In the genomic region with DNA sequence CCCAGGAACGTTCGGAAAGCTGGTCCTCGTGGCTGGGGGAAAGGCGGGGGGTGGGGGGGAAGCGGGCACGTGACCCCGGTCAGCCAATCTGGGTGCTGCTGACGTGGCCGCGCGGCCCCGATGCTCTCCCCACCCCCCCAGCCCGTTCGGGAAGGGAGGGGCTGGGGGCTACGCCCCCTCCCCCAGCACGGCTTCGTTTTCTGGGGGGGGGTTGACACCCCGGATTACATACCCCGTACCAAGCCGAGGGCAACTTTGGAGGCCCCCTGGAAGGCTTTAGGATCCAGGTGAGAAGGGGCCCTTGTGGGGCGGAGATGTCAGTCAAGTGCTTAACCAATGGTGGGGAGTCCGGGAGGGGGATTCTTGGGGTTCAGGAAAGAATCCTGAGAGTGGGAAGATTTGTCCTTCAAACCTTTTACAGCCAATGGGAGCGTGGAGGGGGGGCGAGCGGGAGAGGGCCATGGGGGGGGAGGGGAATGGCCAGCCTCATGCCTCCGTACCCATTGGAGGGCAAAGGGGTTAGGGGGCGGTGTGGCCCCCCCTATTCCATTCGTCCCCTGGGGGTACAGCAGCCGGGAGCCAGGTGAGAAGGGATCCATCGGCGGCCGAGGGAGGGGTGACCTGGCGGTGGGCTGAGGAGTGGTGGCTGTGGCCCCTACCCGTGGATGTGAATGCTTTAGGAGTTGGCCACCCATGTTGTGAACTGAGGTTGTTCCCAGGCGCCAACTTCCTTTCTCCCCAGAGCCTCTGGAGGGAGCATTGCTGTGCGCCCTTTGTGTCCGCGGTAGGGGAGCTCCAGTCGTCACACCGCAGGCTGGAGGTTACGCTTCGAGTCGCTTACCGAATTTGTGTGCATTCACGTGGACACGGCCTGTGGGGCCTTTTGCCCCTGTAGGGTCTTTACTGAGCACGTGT, we compare ENCODE assay signal across 1 cellular context.
A peak's percentile ranks its signal among the peaks of the same experiment; 100 is the strongest.
TF ChIP-seq lines count a peak whose summit lies in the region.

No MANE protein-coding gene starts in this region.

TF ChIP-seq in HepG2, 621 proteins besides CTCF, POLR2A, EP300 and RAD21 (continued from another document and continues in another):
- TF ChIP-seq ZFAT (CRISPR knock-in tag; conservative IDR thresholded peaks at IDR 0.05) (no peak), ZNF274 (CRISPR knock-in tag; IDR thresholded peaks at IDR 0.05) (peak; percentile 21; the same call in 1 of the 2 replicates), WIZ (CRISPR knock-in tag; IDR thresholded peaks at IDR 0.05) (0 out of 2 replicates have a peak, but pooled peaks have one; percentile 13), SMARCE1 (IDR thresholded peaks at IDR 0.05; ENCODE audit: borderline replicate concordance) (no peak), NCOA1 (CRISPR knock-in tag; IDR thresholded peaks at IDR 0.05) (no peak), ERF (CRISPR knock-in tag; IDR thresholded peaks at IDR 0.05) (peak; percentile 14), EZH2 (conservative IDR thresholded peaks at IDR 0.05; ENCODE audit: low read depth, low read length) (no peak), SMYD3 (CRISPR knock-in tag; IDR thresholded peaks at IDR 0.05) (0 out of 2 replicates have a peak, but pooled peaks have one; percentile 24), TGIF2 (CRISPR knock-in tag; IDR thresholded peaks at IDR 0.05) (no peak; the same call in 1 of the 2 replicates), PAWR (CRISPR knock-in tag; IDR thresholded peaks at IDR 0.05; ENCODE audit: borderline replicate concordance) (peak; percentile 67), KDM2A (CRISPR knock-in tag; IDR thresholded peaks at IDR 0.05; ENCODE audit: borderline replicate concordance, low read depth) (no peak; the same call in 1 of the 2 replicates), ZNF83 (CRISPR knock-in tag; IDR thresholded peaks at IDR 0.05; ENCODE audit: borderline replicate concordance) (0 out of 2 replicates have a peak, but pooled peaks have one; percentile 36), ZNF775 (CRISPR knock-in tag; IDR thresholded peaks at IDR 0.05; ENCODE audit: borderline replicate concordance) (no peak), SATB2 (CRISPR knock-in tag; IDR thresholded peaks at IDR 0.05) (0 out of 2 replicates have a peak, but pooled peaks have one; percentile 64), KLF16 (CRISPR knock-in tag; IDR thresholded peaks at IDR 0.05) (peak in 1 of 2 experiments; percentile 15; a peak in 1 of 4 replicates), BRCA1 (CRISPR knock-in tag; IDR thresholded peaks at IDR 0.05) (peak; percentile 73; the same call in 1 of the 2 replicates), ZNF652 (CRISPR knock-in tag; IDR thresholded peaks at IDR 0.05; ENCODE audit: borderline replicate concordance, low read depth) (no peak), HNRNPUL1 (IDR thresholded peaks at IDR 0.05; ENCODE audit: low read depth, low read length) (no peak), PRMT3 (CRISPR knock-in tag; IDR thresholded peaks at IDR 0.05; ENCODE audit: borderline replicate concordance, low read depth) (no peak), ZNF558 (CRISPR knock-in tag; IDR thresholded peaks at IDR 0.05; ENCODE audit: borderline replicate concordance) (no peak; the same call in none of the 2 replicates), KAT8 (CRISPR knock-in tag; IDR thresholded peaks at IDR 0.05) (no peak), PCBP2 (optimal IDR thresholded peaks at IDR 0.05; ENCODE audit: low read depth, low read length, poor library complexity, severe bottlenecking) (no peak), ZNF567 (CRISPR knock-in tag; IDR thresholded peaks at IDR 0.05; ENCODE audit: borderline replicate concordance) (peak; percentile 80; the same call in 1 of the 2 replicates), SIX4 (CRISPR knock-in tag; IDR thresholded peaks at IDR 0.05) (no peak; the same call in 1 of the 2 replicates), RXRB (CRISPR knock-in tag; IDR thresholded peaks at IDR 0.05; ENCODE audit: borderline replicate concordance) (peak; percentile 10; the same call in 1 of the 2 replicates), HNF4G (IDR thresholded peaks at IDR 0.05; ENCODE audit: borderline replicate concordance, low read depth, low read length) (0 out of 2 replicates have a peak, but pooled peaks have one; percentile 23), HNF4G (CRISPR knock-in tag; IDR thresholded peaks at IDR 0.05; ENCODE audit: borderline replicate concordance, low read depth) (0 out of 2 replicates have a peak, but pooled peaks have one; percentile 28), ZNF782 (CRISPR knock-in tag; IDR thresholded peaks at IDR 0.05; ENCODE audit: borderline replicate concordance) (peak; percentile 30; the same call in 1 of the 2 replicates)
- TF ChIP-seq, protein P1, sequence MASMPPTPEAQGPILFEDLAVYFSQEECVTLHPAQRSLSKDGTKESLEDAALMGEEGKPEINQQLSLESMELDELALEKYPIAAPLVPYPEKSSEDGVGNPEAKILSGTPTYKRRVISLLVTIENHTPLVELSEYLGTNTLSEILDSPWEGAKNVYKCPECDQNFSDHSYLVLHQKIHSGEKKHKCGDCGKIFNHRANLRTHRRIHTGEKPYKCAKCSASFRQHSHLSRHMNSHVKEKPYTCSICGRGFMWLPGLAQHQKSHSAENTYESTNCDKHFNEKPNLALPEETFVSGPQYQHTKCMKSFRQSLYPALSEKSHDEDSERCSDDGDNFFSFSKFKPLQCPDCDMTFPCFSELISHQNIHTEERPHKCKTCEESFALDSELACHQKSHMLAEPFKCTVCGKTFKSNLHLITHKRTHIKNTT (CRISPR knock-in tag; IDR thresholded peaks at IDR 0.05): no peak
- TF ChIP-seq, protein P2, sequence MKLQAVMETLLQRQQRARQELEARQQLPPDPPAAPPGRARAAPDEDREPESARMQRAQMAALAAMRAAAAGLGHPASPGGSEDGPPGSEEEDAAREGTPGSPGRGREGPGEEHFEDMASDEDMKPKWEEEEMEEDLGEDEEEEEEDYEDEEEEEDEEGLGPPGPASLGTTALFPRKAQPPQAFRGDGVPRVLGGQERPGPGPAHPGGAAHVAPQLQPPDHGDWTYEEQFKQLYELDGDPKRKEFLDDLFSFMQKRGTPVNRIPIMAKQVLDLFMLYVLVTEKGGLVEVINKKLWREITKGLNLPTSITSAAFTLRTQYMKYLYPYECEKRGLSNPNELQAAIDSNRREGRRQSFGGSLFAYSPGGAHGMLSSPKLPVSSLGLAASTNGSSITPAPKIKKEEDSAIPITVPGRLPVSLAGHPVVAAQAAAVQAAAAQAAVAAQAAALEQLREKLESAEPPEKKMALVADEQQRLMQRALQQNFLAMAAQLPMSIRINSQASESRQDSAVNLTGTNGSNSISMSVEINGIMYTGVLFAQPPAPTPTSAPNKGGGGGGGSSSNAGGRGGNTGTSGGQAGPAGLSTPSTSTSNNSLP (IDR thresholded peaks at IDR 0.05; ENCODE audit: low read depth, low read length): no peak
- TF ChIP-seq, protein P3, sequence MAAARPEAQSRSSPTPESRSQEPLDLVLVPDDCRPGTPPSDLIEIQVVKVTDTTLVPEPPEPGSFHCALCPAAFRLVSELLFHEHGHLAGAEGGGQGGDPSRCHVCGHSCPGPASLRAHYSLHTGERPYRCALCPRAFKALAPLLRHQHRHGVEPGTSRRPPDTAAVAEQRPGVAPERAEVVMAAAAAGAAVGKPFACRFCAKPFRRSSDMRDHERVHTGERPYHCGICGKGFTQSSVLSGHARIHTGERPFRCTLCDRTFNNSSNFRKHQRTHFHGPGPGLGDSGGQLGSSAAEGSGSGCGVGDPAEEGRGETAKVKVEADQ (CRISPR knock-in tag; IDR thresholded peaks at IDR 0.05; ENCODE audit: borderline replicate concordance): peak; percentile 30
- TF ChIP-seq, protein P4, sequence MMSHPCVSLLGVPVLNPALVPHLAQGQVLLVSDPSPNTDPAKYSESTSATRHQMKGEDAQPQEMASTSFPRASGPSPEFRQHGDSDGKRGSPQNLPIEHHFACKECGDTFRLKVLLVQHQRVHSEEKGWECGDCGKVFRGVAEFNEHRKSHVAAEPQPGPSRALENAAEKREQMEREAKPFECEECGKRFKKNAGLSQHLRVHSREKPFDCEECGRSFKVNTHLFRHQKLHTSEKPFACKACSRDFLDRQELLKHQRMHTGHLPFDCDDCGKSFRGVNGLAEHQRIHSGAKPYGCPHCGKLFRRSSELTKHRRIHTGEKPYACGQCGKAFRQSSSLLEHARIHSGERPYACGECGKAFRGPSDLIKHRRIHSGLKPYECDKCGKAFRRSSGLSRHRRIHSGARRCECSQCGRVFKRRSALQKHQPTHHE (CRISPR knock-in tag; IDR thresholded peaks at IDR 0.05; ENCODE audit: borderline replicate concordance): no peak
- TF ChIP-seq, protein P5, sequence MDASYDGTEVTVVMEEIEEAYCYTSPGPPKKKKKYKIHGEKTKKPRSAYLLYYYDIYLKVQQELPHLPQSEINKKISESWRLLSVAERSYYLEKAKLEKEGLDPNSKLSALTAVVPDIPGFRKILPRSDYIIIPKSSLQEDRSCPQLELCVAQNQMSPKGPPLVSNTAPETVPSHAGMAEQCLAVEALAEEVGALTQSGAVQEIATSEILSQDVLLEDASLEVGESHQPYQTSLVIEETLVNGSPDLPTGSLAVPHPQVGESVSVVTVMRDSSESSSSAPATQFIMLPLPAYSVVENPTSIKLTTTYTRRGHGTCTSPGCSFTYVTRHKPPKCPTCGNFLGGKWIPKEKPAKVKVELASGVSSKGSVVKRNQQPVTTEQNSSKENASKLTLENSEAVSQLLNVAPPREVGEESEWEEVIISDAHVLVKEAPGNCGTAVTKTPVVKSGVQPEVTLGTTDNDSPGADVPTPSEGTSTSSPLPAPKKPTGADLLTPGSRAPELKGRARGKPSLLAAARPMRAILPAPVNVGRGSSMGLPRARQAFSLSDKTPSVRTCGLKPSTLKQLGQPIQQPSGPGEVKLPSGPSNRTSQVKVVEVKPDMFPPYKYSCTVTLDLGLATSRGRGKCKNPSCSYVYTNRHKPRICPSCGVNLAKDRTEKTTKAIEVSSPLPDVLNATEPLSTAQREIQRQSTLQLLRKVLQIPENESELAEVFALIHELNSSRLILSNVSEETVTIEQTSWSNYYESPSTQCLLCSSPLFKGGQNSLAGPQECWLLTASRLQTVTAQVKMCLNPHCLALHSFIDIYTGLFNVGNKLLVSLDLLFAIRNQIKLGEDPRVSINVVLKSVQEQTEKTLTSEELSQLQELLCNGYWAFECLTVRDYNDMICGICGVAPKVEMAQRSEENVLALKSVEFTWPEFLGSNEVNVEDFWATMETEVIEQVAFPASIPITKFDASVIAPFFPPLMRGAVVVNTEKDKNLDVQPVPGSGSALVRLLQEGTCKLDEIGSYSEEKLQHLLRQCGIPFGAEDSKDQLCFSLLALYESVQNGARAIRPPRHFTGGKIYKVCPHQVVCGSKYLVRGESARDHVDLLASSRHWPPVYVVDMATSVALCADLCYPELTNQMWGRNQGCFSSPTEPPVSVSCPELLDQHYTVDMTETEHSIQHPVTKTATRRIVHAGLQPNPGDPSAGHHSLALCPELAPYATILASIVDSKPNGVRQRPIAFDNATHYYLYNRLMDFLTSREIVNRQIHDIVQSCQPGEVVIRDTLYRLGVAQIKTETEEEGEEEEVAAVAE (CRISPR knock-in tag; IDR thresholded peaks at IDR 0.05; ENCODE audit: borderline replicate concordance): peak; percentile 63
- TF ChIP-seq, protein P6, sequence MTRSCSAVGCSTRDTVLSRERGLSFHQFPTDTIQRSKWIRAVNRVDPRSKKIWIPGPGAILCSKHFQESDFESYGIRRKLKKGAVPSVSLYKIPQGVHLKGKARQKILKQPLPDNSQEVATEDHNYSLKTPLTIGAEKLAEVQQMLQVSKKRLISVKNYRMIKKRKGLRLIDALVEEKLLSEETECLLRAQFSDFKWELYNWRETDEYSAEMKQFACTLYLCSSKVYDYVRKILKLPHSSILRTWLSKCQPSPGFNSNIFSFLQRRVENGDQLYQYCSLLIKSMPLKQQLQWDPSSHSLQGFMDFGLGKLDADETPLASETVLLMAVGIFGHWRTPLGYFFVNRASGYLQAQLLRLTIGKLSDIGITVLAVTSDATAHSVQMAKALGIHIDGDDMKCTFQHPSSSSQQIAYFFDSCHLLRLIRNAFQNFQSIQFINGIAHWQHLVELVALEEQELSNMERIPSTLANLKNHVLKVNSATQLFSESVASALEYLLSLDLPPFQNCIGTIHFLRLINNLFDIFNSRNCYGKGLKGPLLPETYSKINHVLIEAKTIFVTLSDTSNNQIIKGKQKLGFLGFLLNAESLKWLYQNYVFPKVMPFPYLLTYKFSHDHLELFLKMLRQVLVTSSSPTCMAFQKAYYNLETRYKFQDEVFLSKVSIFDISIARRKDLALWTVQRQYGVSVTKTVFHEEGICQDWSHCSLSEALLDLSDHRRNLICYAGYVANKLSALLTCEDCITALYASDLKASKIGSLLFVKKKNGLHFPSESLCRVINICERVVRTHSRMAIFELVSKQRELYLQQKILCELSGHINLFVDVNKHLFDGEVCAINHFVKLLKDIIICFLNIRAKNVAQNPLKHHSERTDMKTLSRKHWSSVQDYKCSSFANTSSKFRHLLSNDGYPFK (CRISPR knock-in tag; IDR thresholded peaks at IDR 0.05; ENCODE audit: borderline replicate concordance): peak; percentile 51; the same call in 1 of the 2 replicates
- TF ChIP-seq, protein P7, sequence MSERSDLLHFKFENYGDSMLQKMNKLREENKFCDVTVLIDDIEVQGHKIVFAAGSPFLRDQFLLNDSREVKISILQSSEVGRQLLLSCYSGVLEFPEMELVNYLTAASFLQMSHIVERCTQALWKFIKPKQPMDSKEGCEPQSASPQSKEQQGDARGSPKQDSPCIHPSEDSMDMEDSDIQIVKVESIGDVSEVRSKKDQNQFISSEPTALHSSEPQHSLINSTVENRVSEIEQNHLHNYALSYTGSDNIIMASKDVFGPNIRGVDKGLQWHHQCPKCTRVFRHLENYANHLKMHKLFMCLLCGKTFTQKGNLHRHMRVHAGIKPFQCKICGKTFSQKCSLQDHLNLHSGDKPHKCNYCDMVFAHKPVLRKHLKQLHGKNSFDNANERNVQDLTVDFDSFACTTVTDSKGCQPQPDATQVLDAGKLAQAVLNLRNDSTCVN (CRISPR knock-in tag; IDR thresholded peaks at IDR 0.05; ENCODE audit: borderline replicate concordance): peak; percentile 36; the same call in 1 of the 2 replicates
- TF ChIP-seq, protein P8, sequence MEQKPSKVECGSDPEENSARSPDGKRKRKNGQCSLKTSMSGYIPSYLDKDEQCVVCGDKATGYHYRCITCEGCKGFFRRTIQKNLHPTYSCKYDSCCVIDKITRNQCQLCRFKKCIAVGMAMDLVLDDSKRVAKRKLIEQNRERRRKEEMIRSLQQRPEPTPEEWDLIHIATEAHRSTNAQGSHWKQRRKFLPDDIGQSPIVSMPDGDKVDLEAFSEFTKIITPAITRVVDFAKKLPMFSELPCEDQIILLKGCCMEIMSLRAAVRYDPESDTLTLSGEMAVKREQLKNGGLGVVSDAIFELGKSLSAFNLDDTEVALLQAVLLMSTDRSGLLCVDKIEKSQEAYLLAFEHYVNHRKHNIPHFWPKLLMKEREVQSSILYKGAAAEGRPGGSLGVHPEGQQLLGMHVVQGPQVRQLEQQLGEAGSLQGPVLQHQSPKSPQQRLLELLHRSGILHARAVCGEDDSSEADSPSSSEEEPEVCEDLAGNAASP (CRISPR knock-in tag; IDR thresholded peaks at IDR 0.05; ENCODE audit: borderline replicate concordance): peak; percentile 67; the same call in 1 of the 2 replicates
